ENCODE assay signal across 2 cellular contexts in genomic region chr3:148881286-148881685, GRCh38.
A peak's percentile ranks its signal among the peaks of the same experiment; 100 is the strongest.
TF ChIP-seq lines count a peak whose summit lies in the region.

No MANE protein-coding gene starts in this region.

TF ChIP-seq in IMR-90, 13 proteins besides CTCF, POLR2A, EP300 and RAD21:
- TF ChIP-seq BHLHE40 (IDR thresholded peaks at IDR 0.05; ENCODE audit: low read depth, low read length) (no peak), MXI1 (IDR thresholded peaks at IDR 0.05; ENCODE audit: borderline replicate concordance, low read depth, low read length) (no peak), MAFK (IDR thresholded peaks at IDR 0.05; ENCODE audit: low read depth, low read length) (no peak), RFX5 (IDR thresholded peaks at IDR 0.05; ENCODE audit: low read depth, low read length) (no peak), ELK1 (IDR thresholded peaks at IDR 0.05; ENCODE audit: borderline replicate concordance, low read depth, low read length) (no peak), FOS (IDR thresholded peaks at IDR 0.05; ENCODE audit: low read depth, low read length) (no peak)
TF ChIP-seq in IMR-90: peak in this region for 0.

TF ChIP-seq in endothelial cell of umbilical vein, 7 proteins besides CTCF, POLR2A, EP300 and RAD21:
- peak; percentile 48 for TF ChIP-seq FOS (IDR thresholded peaks at IDR 0.05; ENCODE audit: borderline replicate concordance, insufficient read depth, low read length)
- TF ChIP-seq JUN (IDR thresholded peaks at IDR 0.05; ENCODE audit: borderline replicate concordance, insufficient read depth, insufficient read length, low read depth) = peak; percentile 35
- no peak for TF ChIP-seq EZH2 (IDR thresholded peaks at IDR 0.05; ENCODE audit: borderline replicate concordance, low read depth, low read length, severe bottlenecking)
